In genomic region chr3:43244694-43245093, GRCh38 we compare ENCODE assay signal across 22 cellular contexts. TPM values are rescaled to one million over a fixed set of nuclear protein-coding genes. Genes with fewer than 3 reads are reported as not detected.
DNase-seq lines count a peak whose midpoint lies in the region; ATAC-seq and TF ChIP-seq lines count a peak whose summit lies in the region.
"Had no signal": no experiment of that assay in that cellular context is flagged by ENCODE, and none has a peak within 500 bp of the region (broad histone marks: within the 10 kb centered on the region; RNA-seq: fewer than 3 reads in every experiment).

No MANE protein-coding gene starts in this region.

- H3K27ac ChIP-seq in left ventricle myocardium inferior (replicated peaks) = peak overlapping the region; percentile 78
- H3K27ac ChIP-seq in right atrium auricular region = no peak overlapping the region
- H3K27ac ChIP-seq: GM23248, PC-9, RWPE1 had no signal

- H3K36me3 Mint-ChIP-seq in activated T-helper 1 cell treated with anti-CD3 and anti-CD28 coated beads, Interleukin-12 subunit alpha, Interleukin-12 subunit beta, Interleukin-2, Interleukin-4 antibody, amounts not matched to agents 30 ng/mL and 10 ng/mL and 1 ng/mL, durations not matched to agents 14 hours and 24 hours and 36 hours (ENCODE audit: low read depth) = peaks cover 1% of the 10 kb centered on the region
- H3K36me3 Mint-ChIP-seq in naive B cell = peaks cover 0 to 7% of the 10 kb centered on the region in 2 donors

- H3K27ac Mint-ChIP-seq in activated T-helper 1 cell treated with anti-CD3 and anti-CD28 coated beads, Interleukin-12 subunit alpha, Interleukin-12 subunit beta, Interleukin-2, Interleukin-4 antibody, amounts not matched to agents 30 ng/mL and 10 ng/mL and 1 ng/mL, durations not matched to agents 14 hours and 24 hours and 36 hours = peak overlapping the region; percentile 27
- peak overlapping the region in 5 of 6 donors; percentile 24 to 87 (median 71) for H3K27ac Mint-ChIP-seq in naive B cell
- H3K27ac Mint-ChIP-seq: H9 had no signal

- no peak for ATAC-seq in naive B cell (ENCODE audit: low read depth in 2 of 2)
- no peak for ATAC-seq in HG02840 (IDR thresholded peaks at IDR 0.05; ENCODE audit: low FRiP score, unreplicated experiment)
- ATAC-seq: SK-N-SH treated with all-trans-retinoic acid at 6 μM for 48 hours had no signal

- no peaks in the 10 kb centered on the region for H3K36me3 ChIP-seq in left ventricle myocardium inferior
- no peaks in the 10 kb centered on the region for H3K36me3 ChIP-seq in right atrium auricular region

- H3K4me3 Mint-ChIP-seq in activated T-helper 1 cell treated with anti-CD3 and anti-CD28 coated beads, Interleukin-12 subunit alpha, Interleukin-12 subunit beta, Interleukin-2, Interleukin-4 antibody, amounts not matched to agents 30 ng/mL and 10 ng/mL and 1 ng/mL, durations not matched to agents 14 hours and 24 hours and 36 hours = no peak overlapping the region
- peak overlapping the region in 3 of 8 donors; percentile 8 to 36 (median 34) for H3K4me3 Mint-ChIP-seq in naive B cell
- H3K4me3 Mint-ChIP-seq: H9, HFFc6 had no signal

- no peaks in the 10 kb centered on the region for H3K27me3 ChIP-seq in left ventricle myocardium inferior (ENCODE audit: low read depth)
- H3K27me3 ChIP-seq in right atrium auricular region = no peaks in the 10 kb centered on the region

- no peak for DNase-seq in left ventricle myocardium inferior
- no peak for DNase-seq in right atrium auricular region (ENCODE audit: low spot score)
- DNase-seq in activated T-helper 1 cell treated with anti-CD3 and anti-CD28 coated beads, Interleukin-12 subunit alpha, Interleukin-12 subunit beta, Interleukin-2, Interleukin-4 antibody, amounts not matched to agents 30 ng/mL and 10 ng/mL and 1 ng/mL, durations not matched to agents 14 hours and 24 hours and 36 hours (ENCODE audit: low spot score) = no peak
- no peak for DNase-seq in naive B cell
- DNase-seq in stimulated activated CD4-positive, alpha-beta T cell treated with anti-CD3 and anti-CD28 coated beads, Interleukin-2, amount 100 ng/mL, for 48 hours = no peak
- DNase-seq in A172 (ENCODE audit: low spot score) = no peak
- DNase-seq: C1 segment of cervical spinal cord, DMS53, GM23248, H9, HFFc6, KBM-7, NCI-H1092 treated with DMSO at 0.1 percent for 48 hours, NCI-H146, NCI-H2029, NCI-H2227 treated with DMSO at 0.1 percent for 48 hours, NCI-H510A, PC-9, SIG-M5 had no signal

- H3K4me1 Mint-ChIP-seq in activated T-helper 1 cell treated with anti-CD3 and anti-CD28 coated beads, Interleukin-12 subunit alpha, Interleukin-12 subunit beta, Interleukin-2, Interleukin-4 antibody, amounts not matched to agents 30 ng/mL and 10 ng/mL and 1 ng/mL, durations not matched to agents 14 hours and 24 hours and 36 hours (ENCODE audit: low read depth) = peaks cover 38% of the 10 kb centered on the region
- peaks cover 48 to 62% (median 57%) of the 10 kb centered on the region in 3 donors for H3K4me1 Mint-ChIP-seq in naive B cell

- no peaks in the 10 kb centered on the region for H3K27me3 Mint-ChIP-seq in activated T-helper 1 cell treated with anti-CD3 and anti-CD28 coated beads, Interleukin-12 subunit alpha, Interleukin-12 subunit beta, Interleukin-2, Interleukin-4 antibody, amounts not matched to agents 30 ng/mL and 10 ng/mL and 1 ng/mL, durations not matched to agents 14 hours and 24 hours and 36 hours (ENCODE audit: insufficient read depth)
- H3K27me3 Mint-ChIP-seq in naive B cell = no peaks in the 10 kb centered on the region

- H3K4me3 ChIP-seq in left ventricle myocardium inferior (no peak overlapping the region), right atrium auricular region (no peak overlapping the region)
- H3K4me3 ChIP-seq: GM23248, PC-9 had no signal

- peaks cover 6% of the 10 kb centered on the region for H3K9me3 Mint-ChIP-seq in activated T-helper 1 cell treated with anti-CD3 and anti-CD28 coated beads, Interleukin-12 subunit alpha, Interleukin-12 subunit beta, Interleukin-2, Interleukin-4 antibody, amounts not matched to agents 30 ng/mL and 10 ng/mL and 1 ng/mL, durations not matched to agents 14 hours and 24 hours and 36 hours
- H3K9me3 Mint-ChIP-seq in naive B cell = peaks cover 0 to 4% (median 4%) of the 10 kb centered on the region in 7 donors
- H3K9me3 Mint-ChIP-seq: HFFc6 had no signal

- TF ChIP-seq CTCF in left ventricle myocardium inferior (IDR thresholded peaks at IDR 0.05; ENCODE audit: borderline replicate concordance) = no peak
- no peak for TF ChIP-seq CTCF in right atrium auricular region (IDR thresholded peaks at IDR 0.05)

- H3K9me3 ChIP-seq in left ventricle myocardium inferior (replicated peaks) = peaks cover 11% of the 10 kb centered on the region
- H3K9me3 ChIP-seq in right atrium auricular region = no peaks in the 10 kb centered on the region

- intact Hi-C loops in left ventricle myocardium inferior (cut with micrococcal nuclease) = no loop called here
- intact Hi-C loops in activated T-helper 1 cell treated with anti-CD3 and anti-CD28 coated beads, Interleukin-12 subunit alpha, Interleukin-12 subunit beta, Interleukin-2, Interleukin-4 antibody, amounts not matched to agents 30 ng/mL and 10 ng/mL and 1 ng/mL, durations not matched to agents 14 hours and 24 hours and 36 hours (cut with micrococcal nuclease) = no loop called here

- H3K4me1 ChIP-seq in left ventricle myocardium inferior (peaks cover 52% of the 10 kb centered on the region), right atrium auricular region (peaks cover 0 to 13% of the 10 kb centered on the region in 2 donors)

RNA-seq across cellular contexts. Expression of gene SNRK, which starts 41.6 kb away (rescaled TPM):
- total RNA-seq in left ventricle myocardium inferior (23.1 TPM), right atrium auricular region (10 to 100 TPM; 22.7 to 31.2 TPM)
- total RNA-seq in activated T-helper 1 cell treated with anti-CD3 and anti-CD28 coated beads, Interleukin-12 subunit alpha, Interleukin-12 subunit beta, Interleukin-2, Interleukin-4 antibody, amounts not matched to agents 30 ng/mL and 10 ng/mL and 1 ng/mL, durations not matched to agents 14 hours and 24 hours and 36 hours = 37.7 and 38.1 TPM in 2 replicates
- polyA plus RNA-seq in naive B cell (ENCODE audit: low read depth in 6 of 6) = 10 to 100 TPM; 14.3 to 52.3 (median 38.0) TPM
- total RNA-seq in A172 (2014; rRNA removed; shearing (Covaris generic)) = 11.6 and 16.5 TPM in 2 replicates
